ENCODE assay signal across 10 cellular contexts in the genomic region with DNA sequence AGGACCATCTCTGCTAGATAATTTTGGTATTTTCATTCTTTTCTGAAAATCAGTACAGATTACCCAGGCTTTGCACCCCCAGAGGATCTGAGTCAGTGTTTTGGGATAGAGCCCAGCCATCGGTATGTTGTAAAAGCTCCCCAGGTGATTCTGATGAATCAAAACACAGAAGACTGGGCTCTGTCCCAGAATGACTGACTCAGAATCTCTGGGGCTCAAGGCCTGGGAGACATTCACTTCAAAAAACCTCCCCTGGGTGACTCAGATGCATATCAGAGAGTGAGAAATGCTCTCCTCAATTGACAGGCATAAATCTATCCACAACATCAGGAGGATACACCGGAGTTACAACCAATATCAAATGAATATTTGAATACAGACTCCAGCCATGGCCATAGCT. TPM values are rescaled to one million over a fixed set of nuclear protein-coding genes. Genes with fewer than 3 reads are reported as not detected.
DNase-seq lines count a peak whose midpoint lies in the region; ATAC-seq, FAIRE-seq and TF ChIP-seq lines count a peak whose summit lies in the region.
"Had no signal": no experiment of that assay in that cellular context is flagged by ENCODE, and none has a peak within 500 bp of the region (broad histone marks: within the 10 kb centered on the region; RNA-seq: fewer than 3 reads in every experiment).

No MANE protein-coding gene starts in this region.

- intact Hi-C loops in MCF 10A (cut with micrococcal nuclease), result loop anchor here (2.0 kb wide), 1 partner anchor 87 kb away; no protein-coding TSS in a partner anchor

- DNase-seq in AG08395 (ENCODE audit: low spot score) (peak; percentile 81), HS-27A (ENCODE audit: low read depth) (peak; percentile 87), MCF 10A (ENCODE audit: unreplicated experiment) (peak; percentile 99), medulla oblongata (ENCODE audit: extremely low spot score) (peak; percentile 22), hepatic stellate cell (ENCODE audit: low spot score) (no peak), middle frontal gyrus (ENCODE audit: extremely low spot score, low spot score) (no peak), D721Med (ENCODE audit: insufficient read length, low spot score) (no peak)
- DNase-seq: activated CD8-positive, alpha-beta memory T cell treated with anti-CD3 and anti-CD28 coated beads for 24 hours; mucosa of descending colon had no signal

- no peak overlapping the region for H3K4me3 Mint-ChIP-seq in MCF 10A (ENCODE audit: unreplicated experiment)

- no peak for ATAC-seq in HG02642 (IDR thresholded peaks at IDR 0.05; ENCODE audit: poor library complexity, unreplicated experiment)
- ATAC-seq: mucosa of descending colon had no signal

- TF ChIP-seq CTCF in MCF 10A (IDR thresholded peaks at IDR 0.05; ENCODE audit: unreplicated experiment) (no peak), D721Med (IDR thresholded peaks at IDR 0.05; ENCODE audit: insufficient read depth, missing control alignments) (no peak)

- peaks cover 7% of the 10 kb centered on the region for H3K36me3 Mint-ChIP-seq in MCF 10A (ENCODE audit: insufficient read depth, unreplicated experiment)

- peaks cover 47% of the 10 kb centered on the region for H3K4me1 Mint-ChIP-seq in MCF 10A (ENCODE audit: insufficient read depth, unreplicated experiment)

- H3K27ac Mint-ChIP-seq in MCF 10A (ENCODE audit: low read depth, unreplicated experiment), result no peak overlapping the region

- POLR2A ChIA-PET in MCF 10A (lab: Yijun Ruan, JAX), result interaction anchor here (0.6 to 2.3 kb wide), 6 partner anchors 10 to 341 kb away, joined by 3 to 12 read pairs (median 4); no protein-coding TSS in a partner anchor

- no TSS peak for BruUV-seq in MCF 10A (replicated peaks; lab: Mats Ljungman, UMichigan)

- no peaks in the 10 kb centered on the region for H3K9me3 Mint-ChIP-seq in MCF 10A (ENCODE audit: unreplicated experiment)

- CTCF ChIA-PET in MCF 10A (lab: Yijun Ruan, JAX), result interaction anchor here (1.2 to 1.4 kb wide), 2 partner anchors 139 to 142 kb away, joined by 3 read pairs; no protein-coding TSS in a partner anchor

- FAIRE-seq in D721Med (lab: Jason Lieb, UNC), result no peak

- H3K27me3 Mint-ChIP-seq in MCF 10A (ENCODE audit: insufficient read depth, unreplicated experiment), result no peaks in the 10 kb centered on the region

RNA-seq across cellular contexts. Expression of a gene that starts 32.6 kb away (rescaled TPM):
- total RNA-seq in MCF 10A (2022), result not detected in 2 replicates
- total RNA-seq: mucosa of descending colon had no signal

Comparison
In these comparisons a context has a peak if more than half of its experiments do, and no peak if none do; other contexts are left out.
1. DNase-seq: peak in AG08395 (single experiment), HS-27A (single experiment), MCF 10A (single experiment) and medulla oblongata (single experiment); none in hepatic stellate cell (single experiment), middle frontal gyrus (single experiment) and D721Med (single experiment).